8 cellular contexts compared by ENCODE assay signal in genomic region chr17:73643846-73644144, GRCh38. TPM values are rescaled to one million over a fixed set of nuclear protein-coding genes. Genes with fewer than 3 reads are reported as not detected.
A peak's percentile ranks its signal among the peaks of the same experiment; 100 is the strongest.
DNase-seq lines count a peak whose midpoint lies in the region; ATAC-seq, FAIRE-seq and TF ChIP-seq lines count a peak whose summit lies in the region.

No MANE protein-coding gene starts in this region.

- peak overlapping the region; percentile 83 for H3K4me3 Mint-ChIP-seq in WTC11

- H3K27ac ChIP-seq in iPS DF 6.9 (ENCODE audit: low read length) = no peak overlapping the region
- no peak overlapping the region for H3K27ac ChIP-seq in gastrocnemius medialis

- DNase-seq in WTC11 (ENCODE audit: low spot score) (no peak), iPS DF 6.9 (ENCODE audit: low read depth, low spot score) (no peak), gastrocnemius medialis (no peak), COLO668 (lab: John Stamatoyannopoulos, UW; ENCODE audit: unreplicated experiment) (no peak), GM19239 (ENCODE audit: insufficient read length, low spot score) (no peak)

- H3K9me3 ChIP-seq in ES-I3 (ENCODE audit: control insufficient read depth, insufficient read depth, low read length) = no peaks in the 10 kb centered on the region
- H3K9me3 ChIP-seq in iPS DF 6.9 (ENCODE audit: control insufficient read depth, insufficient read depth, low read length) = no peaks in the 10 kb centered on the region
- H3K9me3 ChIP-seq in gastrocnemius medialis = no peaks in the 10 kb centered on the region

- H3K27me3 Mint-ChIP-seq in WTC11 (ENCODE audit: low read depth) = peaks cover 67% of the 10 kb centered on the region

- TF ChIP-seq CTCF in WTC11 (IDR thresholded peaks at IDR 0.05) = no peak
- TF ChIP-seq CTCF in gastrocnemius medialis (IDR thresholded peaks at IDR 0.05 in 4 of 5, conservative IDR thresholded peaks at IDR 0.05 in 1 of 5) = no peak

- intact Hi-C loops in gastrocnemius medialis (cut with DNase I; ENCODE audit: low total_unique reads) = no loop called here

- H3K36me3 Mint-ChIP-seq in WTC11 = no peaks in the 10 kb centered on the region

- CTCF ChIA-PET in WTC11 (lab: Charles Lee) = interaction anchor here (0.5 to 6.0 kb wide), 14 partner anchors 9 to 966 kb away, joined by 3 to 69 read pairs (median 4); no protein-coding TSS in a partner anchor

- no peaks in the 10 kb centered on the region for H3K9me3 Mint-ChIP-seq in WTC11

- H3K4me3 ChIP-seq in iPS DF 6.9 (ENCODE audit: low read length) (peak overlapping the region; percentile 64; the same call in 1 of the 2 replicates), gastrocnemius medialis (peak overlapping the region; percentile 41 to 54 (median 52))

- H3K27ac Mint-ChIP-seq in WTC11 = no peak overlapping the region

- H3K36me3 ChIP-seq in ES-I3 (ENCODE audit: insufficient read depth, low read length) (no peaks in the 10 kb centered on the region), iPS DF 6.9 (ENCODE audit: control insufficient read depth, insufficient read depth, low read length) (no peaks in the 10 kb centered on the region), gastrocnemius medialis (no peaks in the 10 kb centered on the region)

- WGBS in iPS DF 6.9 (ENCODE audit: insufficient coverage, insufficient read length) = no CpG with 5 or more reads among the region's 13 CpGs

- peak overlapping the region; percentile 67 for H3K9ac ChIP-seq in ES-I3 (ENCODE audit: low read depth, low read length)

- H3K4me1 ChIP-seq in ES-I3 (ENCODE audit: insufficient read depth, low read length) = peaks cover 40% of the 10 kb centered on the region
- peaks cover 2% of the 10 kb centered on the region; the same call in 1 of the 2 replicates for H3K4me1 ChIP-seq in iPS DF 6.9 (ENCODE audit: control insufficient read depth, insufficient read depth, low read length)
- peaks cover 0 to 16% of the 10 kb centered on the region in 2 donors for H3K4me1 ChIP-seq in gastrocnemius medialis

- in situ Hi-C loops in gastrocnemius medialis (cut with MboI; ENCODE audit: low sequenced_read_pairs in 4 of 4) = no loop called here

- ATAC-seq in WTC11 (no peak), gastrocnemius medialis (no peak), HG03520 (IDR thresholded peaks at IDR 0.05; ENCODE audit: unreplicated experiment) (no peak), HG03460 (IDR thresholded peaks at IDR 0.05; ENCODE audit: unreplicated experiment) (no peak)

- no peak for TF ChIP-seq POLR2A in gastrocnemius medialis (IDR thresholded peaks at IDR 0.05)

- POLR2A ChIA-PET in WTC11 (lab: Charles Lee) = interaction anchor here (1.1 kb wide), 1 partner anchor 121 kb away, joined by 3 read pairs; no protein-coding TSS in a partner anchor

- H3K27me3 ChIP-seq in iPS DF 6.9 (ENCODE audit: control insufficient read depth, insufficient read depth, low read length) (peaks cover 15% of the 10 kb centered on the region; the same call in 1 of the 2 replicates), gastrocnemius medialis (peaks cover 5 to 24% (median 22%) of the 10 kb centered on the region in 3 donors)

- peaks cover 45% of the 10 kb centered on the region for H3K4me1 Mint-ChIP-seq in WTC11

- no peak for FAIRE-seq in GM19239 (lab: Jason Lieb, UNC)

TF ChIP-seq in WTC11, 78 proteins besides CTCF, POLR2A, EP300 and RAD21:
- TF ChIP-seq ZSCAN18 (CRISPR knock-in tag; IDR thresholded peaks at IDR 0.05) = no peak
- no peak for TF ChIP-seq CREB1 (CRISPR knock-in tag; IDR thresholded peaks at IDR 0.05)
- no peak for TF ChIP-seq ZNF671 (CRISPR knock-in tag; IDR thresholded peaks at IDR 0.05)
- no peak for TF ChIP-seq MXD4 (CRISPR knock-in tag; IDR thresholded peaks at IDR 0.05; ENCODE audit: borderline replicate concordance)
- TF ChIP-seq ZMAT4 (CRISPR knock-in tag; IDR thresholded peaks at IDR 0.05) = no peak
- no peak for TF ChIP-seq SMAD4 (CRISPR knock-in tag; IDR thresholded peaks at IDR 0.05)
- no peak for TF ChIP-seq NR2C2 (CRISPR knock-in tag; IDR thresholded peaks at IDR 0.05)
- TF ChIP-seq NFYB (CRISPR knock-in tag; conservative IDR thresholded peaks at IDR 0.05; ENCODE audit: low read depth) = no peak

RNA-seq across cellular contexts. Expression of gene SDK2, which starts 0.5 kb away (rescaled TPM):
- total RNA-seq in WTC11 (2021) (13.5 to 14.8 TPM (median 14.3 TPM) in 3 replicates), gastrocnemius medialis (under 1 TPM; 0.02 to 0.31 (median 0.13) TPM)

Comparison
In these comparisons a context has a peak if more than half of its experiments do, and no peak if none do; other contexts are left out.
1. RNA of gene SDK2, which starts 0.5 kb away (total RNA-seq): 13.5 to 14.8 TPM in WTC11; 0.02 to 0.31 TPM in gastrocnemius medialis; every median in the first group is over 10 times any median in the second.